In the genomic region with DNA sequence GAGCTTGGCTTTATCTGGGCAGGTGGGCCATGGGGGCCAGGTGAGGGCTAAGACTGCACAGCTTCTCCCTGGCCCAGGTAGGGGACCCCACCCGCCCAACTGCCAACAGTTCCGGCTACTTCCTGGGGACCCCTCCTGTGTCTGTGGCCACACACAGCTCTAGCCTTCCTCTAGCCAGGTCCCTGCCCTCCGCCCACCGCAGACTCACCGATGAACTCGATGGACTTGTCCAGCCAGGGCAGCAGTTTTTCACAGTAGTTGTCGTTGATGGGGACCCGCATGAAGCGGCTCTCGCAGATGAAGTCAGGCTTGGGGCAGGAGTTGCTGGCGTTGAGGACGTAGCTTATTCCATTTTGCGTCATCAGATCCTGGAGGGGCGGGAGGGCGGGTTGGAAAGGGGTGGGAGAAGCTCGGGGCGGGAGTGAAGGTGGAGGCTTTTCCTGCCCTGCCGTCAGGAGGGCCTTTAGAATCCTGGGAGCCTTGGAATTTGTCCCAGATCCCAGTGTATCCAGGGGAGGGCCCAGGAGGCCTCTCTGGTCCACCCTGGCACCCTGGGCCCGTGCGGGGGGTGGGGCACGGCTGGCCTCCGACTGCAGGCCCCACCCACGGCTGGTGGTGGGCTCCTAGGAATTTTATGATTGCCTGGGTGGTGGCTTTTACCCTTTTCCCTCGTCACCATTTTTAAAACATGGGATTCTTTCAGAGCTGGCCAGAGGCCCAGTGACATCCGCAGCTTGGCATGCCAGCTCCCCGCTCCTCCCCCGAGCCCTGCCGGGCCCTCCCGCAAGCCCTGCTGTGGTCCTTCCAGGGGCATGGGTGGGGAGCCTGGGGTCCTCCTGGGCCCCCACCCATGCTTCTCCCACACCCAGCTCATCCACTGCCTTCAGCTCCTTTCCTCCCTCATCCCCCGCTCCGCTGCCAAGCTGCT, we compare ENCODE assay signal across 1 cellular context.
TF ChIP-seq lines count a peak whose summit lies in the region.

No MANE protein-coding gene starts in this region.

TF ChIP-seq in HepG2, 621 proteins besides CTCF, POLR2A, EP300 and RAD21:
- TF ChIP-seq GATA4 (IDR thresholded peaks at IDR 0.05; ENCODE audit: borderline replicate concordance, low read depth) (no peak), REXO4 (CRISPR knock-in tag; IDR thresholded peaks at IDR 0.05; ENCODE audit: borderline replicate concordance) (no peak), HOXA5 (CRISPR knock-in tag; IDR thresholded peaks at IDR 0.05) (no peak), HNRNPL (IDR thresholded peaks at IDR 0.05; ENCODE audit: low read depth, low read length) (0 out of 2 replicates have a peak, but pooled peaks have one; percentile 1), ZFP36L2 (CRISPR knock-in tag; IDR thresholded peaks at IDR 0.05) (no peak), ZBTB38 (CRISPR knock-in tag; IDR thresholded peaks at IDR 0.05) (no peak), BRCA1 (CRISPR knock-in tag; IDR thresholded peaks at IDR 0.05) (no peak), MXI1 (IDR thresholded peaks at IDR 0.05; ENCODE audit: borderline replicate concordance, low read depth, low read length) (no peak), AGO1 (IDR thresholded peaks at IDR 0.05; ENCODE audit: low read depth, low read length, poor library complexity, severe bottlenecking) (peak; percentile 4), PHF5A (CRISPR knock-in tag; IDR thresholded peaks at IDR 0.05; ENCODE audit: low read depth, unreplicated experiment) (no peak), ZFP82 (CRISPR knock-in tag; IDR thresholded peaks at IDR 0.05; ENCODE audit: borderline replicate concordance) (no peak)
- TF ChIP-seq, protein P1, sequence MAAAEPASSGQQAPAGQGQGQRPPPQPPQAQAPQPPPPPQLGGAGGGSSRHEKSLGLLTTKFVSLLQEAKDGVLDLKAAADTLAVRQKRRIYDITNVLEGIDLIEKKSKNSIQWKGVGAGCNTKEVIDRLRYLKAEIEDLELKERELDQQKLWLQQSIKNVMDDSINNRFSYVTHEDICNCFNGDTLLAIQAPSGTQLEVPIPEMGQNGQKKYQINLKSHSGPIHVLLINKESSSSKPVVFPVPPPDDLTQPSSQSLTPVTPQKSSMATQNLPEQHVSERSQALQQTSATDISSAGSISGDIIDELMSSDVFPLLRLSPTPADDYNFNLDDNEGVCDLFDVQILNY (CRISPR knock-in tag; conservative IDR thresholded peaks at IDR 0.05) = no peak
- TF ChIP-seq, protein P2, sequence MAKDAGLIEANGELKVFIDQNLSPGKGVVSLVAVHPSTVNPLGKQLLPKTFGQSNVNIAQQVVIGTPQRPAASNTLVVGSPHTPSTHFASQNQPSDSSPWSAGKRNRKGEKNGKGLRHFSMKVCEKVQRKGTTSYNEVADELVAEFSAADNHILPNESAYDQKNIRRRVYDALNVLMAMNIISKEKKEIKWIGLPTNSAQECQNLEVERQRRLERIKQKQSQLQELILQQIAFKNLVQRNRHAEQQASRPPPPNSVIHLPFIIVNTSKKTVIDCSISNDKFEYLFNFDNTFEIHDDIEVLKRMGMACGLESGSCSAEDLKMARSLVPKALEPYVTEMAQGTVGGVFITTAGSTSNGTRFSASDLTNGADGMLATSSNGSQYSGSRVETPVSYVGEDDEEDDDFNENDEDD (CRISPR knock-in tag; IDR thresholded peaks at IDR 0.05; ENCODE audit: borderline replicate concordance) = no peak
